In the genomic region with DNA sequence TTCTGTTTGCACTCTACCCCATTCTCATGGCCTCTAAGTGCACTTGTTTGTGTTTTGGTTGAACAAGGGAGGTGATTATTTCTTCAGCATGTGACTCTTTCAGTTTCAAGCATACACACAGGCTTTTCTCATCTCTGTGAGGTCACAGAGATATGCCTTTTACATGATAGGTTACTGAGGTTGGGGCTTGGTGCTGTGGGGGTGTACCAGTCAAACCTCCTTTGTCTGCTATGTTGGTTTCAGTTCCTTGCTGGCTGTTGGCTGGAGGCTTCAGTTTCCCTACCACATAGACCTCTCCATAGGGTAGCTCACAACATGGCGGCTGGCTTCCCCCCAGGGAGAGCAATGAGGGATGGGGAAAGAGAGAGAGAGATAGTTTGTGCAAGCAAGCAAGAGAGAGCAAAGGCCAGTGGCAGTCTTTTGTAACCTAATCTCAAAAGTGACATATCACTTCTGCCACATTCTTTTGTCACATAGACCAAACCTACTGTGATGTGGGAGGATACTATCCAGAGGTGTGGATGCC, we compare ENCODE assay signal across 8 cellular contexts.
DNase-seq lines count a peak whose midpoint lies in the region; ATAC-seq lines count a peak whose summit lies in the region.
"Had no signal": no experiment of that assay in that cellular context is flagged by ENCODE, and none has a peak within 500 bp of the region (broad histone marks: within the 10 kb centered on the region; RNA-seq: fewer than 3 reads in every experiment).

No MANE protein-coding gene starts in this region.

- no peaks in the 10 kb centered on the region for H3K4me1 Mint-ChIP-seq in activated CD8-positive, alpha-beta memory T cell treated with anti-CD3 and anti-CD28 coated beads, Interleukin-2, amount 10 ng/mL, durations not matched to agents 7 days and 5 days
- H3K4me1 Mint-ChIP-seq: activated naive CD4-positive, alpha-beta T cell treated with anti-CD3 and anti-CD28 coated beads, Interleukin-2, amount 50 U/mL, for 24 hours had no signal

- DNase-seq in posterior vena cava (ENCODE audit: low spot score): peak; percentile 47
- no peak for DNase-seq in activated CD8-positive, alpha-beta memory T cell treated with anti-CD3 and anti-CD28 coated beads, Interleukin-2, amount 10 ng/mL, durations not matched to agents 7 days and 5 days
- DNase-seq in NCI-H1092 (lab: John Stamatoyannopoulos, UW): no peak
- no peak for DNase-seq in AG08396 (ENCODE audit: low spot score)

- intact Hi-C loops in posterior vena cava (cut with DNase I): no loop called here

- H3K27me3 Mint-ChIP-seq in activated CD8-positive, alpha-beta memory T cell treated with anti-CD3 and anti-CD28 coated beads, Interleukin-2, amount 10 ng/mL, durations not matched to agents 7 days and 5 days: peaks cover 3% of the 10 kb centered on the region

- H3K36me3 Mint-ChIP-seq in activated CD8-positive, alpha-beta memory T cell treated with anti-CD3 and anti-CD28 coated beads, Interleukin-2, amount 10 ng/mL, durations not matched to agents 7 days and 5 days: no peaks in the 10 kb centered on the region
- H3K36me3 Mint-ChIP-seq: activated naive CD4-positive, alpha-beta T cell treated with anti-CD3 and anti-CD28 coated beads, Interleukin-2, amount 50 U/mL, for 24 hours had no signal

- CTCF ChIA-PET in activated CD8-positive, alpha-beta memory T cell treated with anti-CD3 and anti-CD28 coated beads, Interleukin-2, amount 10 ng/mL, durations not matched to agents 7 days and 5 days (lab: Charles Lee): no interaction called here

- H3K9me3 Mint-ChIP-seq in activated CD8-positive, alpha-beta memory T cell treated with anti-CD3 and anti-CD28 coated beads, Interleukin-2, amount 10 ng/mL, durations not matched to agents 7 days and 5 days (ENCODE audit: low read depth): no peaks in the 10 kb centered on the region
- H3K9me3 Mint-ChIP-seq: activated naive CD4-positive, alpha-beta T cell treated with anti-CD3 and anti-CD28 coated beads, Interleukin-2, amount 50 U/mL, for 24 hours had no signal

- H3K27ac Mint-ChIP-seq in activated CD8-positive, alpha-beta memory T cell treated with anti-CD3 and anti-CD28 coated beads, Interleukin-2, amount 10 ng/mL, durations not matched to agents 7 days and 5 days: no peak overlapping the region
- H3K27ac Mint-ChIP-seq: activated naive CD4-positive, alpha-beta T cell treated with anti-CD3 and anti-CD28 coated beads, Interleukin-2, amount 50 U/mL, for 24 hours had no signal

- peak; percentile 95 for ATAC-seq in GM19043 (IDR thresholded peaks at IDR 0.05; ENCODE audit: low read depth, unreplicated experiment)
- ATAC-seq in HG02588 (IDR thresholded peaks at IDR 0.05; ENCODE audit: unreplicated experiment): peak; percentile 96
- ATAC-seq in HG03460 (IDR thresholded peaks at IDR 0.05; ENCODE audit: unreplicated experiment): peak; percentile 96
- ATAC-seq in activated CD8-positive, alpha-beta memory T cell treated with anti-CD3 and anti-CD28 coated beads, Interleukin-2, amount 10 ng/mL, durations not matched to agents 7 days and 5 days: no peak

- H3K4me3 Mint-ChIP-seq in activated CD8-positive, alpha-beta memory T cell treated with anti-CD3 and anti-CD28 coated beads, Interleukin-2, amount 10 ng/mL, durations not matched to agents 7 days and 5 days: no peak overlapping the region
- H3K4me3 Mint-ChIP-seq: activated naive CD4-positive, alpha-beta T cell treated with anti-CD3 and anti-CD28 coated beads, Interleukin-2, amount 50 U/mL, for 24 hours had no signal
